Comparison of ENCODE assay signal across 8 cellular contexts in the genomic region with DNA sequence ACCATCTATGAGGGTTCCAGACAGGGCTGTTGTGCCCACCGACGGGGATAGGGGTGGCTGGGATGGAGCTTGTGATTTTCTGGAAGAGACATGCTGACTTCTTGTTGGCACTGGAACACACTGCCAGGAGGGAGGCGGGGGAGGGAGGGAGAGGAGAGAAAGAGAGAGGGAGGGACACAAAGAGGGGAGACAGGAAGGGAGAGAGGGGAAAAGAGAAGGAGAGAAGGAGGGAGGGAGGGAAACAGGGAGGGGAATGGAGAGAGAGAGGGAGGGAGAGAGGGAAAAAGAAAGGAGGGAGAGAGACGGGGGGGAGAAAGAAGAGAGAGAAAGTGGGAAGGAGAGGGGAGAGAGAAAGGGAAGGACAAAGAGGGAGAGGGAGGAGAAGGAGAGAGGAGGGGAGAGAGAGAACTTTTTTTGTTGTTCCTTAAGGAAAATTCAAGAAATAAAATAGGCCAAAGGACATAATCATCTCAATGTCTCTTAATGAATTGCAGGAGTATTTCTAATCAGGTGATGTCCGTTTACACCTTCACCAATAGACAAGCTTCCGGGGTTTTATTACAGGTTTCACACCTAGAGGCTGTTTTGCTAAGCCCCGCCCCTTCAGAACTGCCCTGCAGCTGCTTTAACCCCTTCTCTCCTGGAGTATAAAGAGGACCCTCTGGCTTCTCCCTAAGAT.
A peak's percentile ranks its signal among the peaks of the same experiment; 100 is the strongest.
DNase-seq lines count a peak whose midpoint lies in the region; ATAC-seq and TF ChIP-seq lines count a peak whose summit lies in the region.

No MANE protein-coding gene starts in this region.

- peaks cover 3% of the 10 kb centered on the region for H3K27me3 Mint-ChIP-seq in T-helper 2 cell treated with Interferon-gamma antibody and Interleukin-4, amounts not matched to agents 5 μg/mL and 100 μg/mL, for 36 hours (ENCODE audit: low read depth)

- H3K4me3 Mint-ChIP-seq in T-helper 2 cell treated with Interferon-gamma antibody and Interleukin-4, amounts not matched to agents 5 μg/mL and 100 μg/mL, for 36 hours: no peak overlapping the region

- ATAC-seq in SK-N-SH treated with all-trans-retinoic acid at 6 μM for 48 hours (peak; percentile 37), left colon (peak; percentile 89), HG02938 (IDR thresholded peaks at IDR 0.05; ENCODE audit: unreplicated experiment) (no peak)

- DNase-seq in stimulated activated CD4-positive, alpha-beta T cell treated with anti-CD3 and anti-CD28 coated beads, Interleukin-15, amount 100 ng/mL, for 24 hours: peak; percentile 17
- DNase-seq in stimulated activated CD4-positive, alpha-beta T cell treated with anti-CD3 and anti-CD28 coated beads, Interleukin-4, amount 100 ng/mL, for 4 hours: no peak
- DNase-seq in left colon (peak; percentile 72 to 73), hepatic stellate cell (ENCODE audit: low spot score) (no peak)
- no peak for DNase-seq in T-helper 2 cell treated with Interferon-gamma antibody and Interleukin-4, amounts not matched to agents 5 μg/mL and 100 μg/mL, for 36 hours (ENCODE audit: low spot score)
- DNase-seq in activated effector memory CD4-positive, alpha-beta T cell treated with anti-CD3 and anti-CD28 coated beads, Interleukin-2, amount 50 U/mL, for 16 hours: no peak

- H3K4me1 Mint-ChIP-seq in T-helper 2 cell treated with Interferon-gamma antibody and Interleukin-4, amounts not matched to agents 5 μg/mL and 100 μg/mL, for 36 hours (ENCODE audit: low read depth): no peaks in the 10 kb centered on the region

- intact Hi-C loops in left colon (cut with DNase I, micrococcal nuclease): no loop called here

- H3K36me3 Mint-ChIP-seq in T-helper 2 cell treated with Interferon-gamma antibody and Interleukin-4, amounts not matched to agents 5 μg/mL and 100 μg/mL, for 36 hours (ENCODE audit: low read depth): no peaks in the 10 kb centered on the region

- H3K9me3 Mint-ChIP-seq in T-helper 2 cell treated with Interferon-gamma antibody and Interleukin-4, amounts not matched to agents 5 μg/mL and 100 μg/mL, for 36 hours: no peaks in the 10 kb centered on the region

- no peak overlapping the region for H3K27ac Mint-ChIP-seq in T-helper 2 cell treated with Interferon-gamma antibody and Interleukin-4, amounts not matched to agents 5 μg/mL and 100 μg/mL, for 36 hours

TF ChIP-seq in SK-N-SH treated with all-trans-retinoic acid at 6 μM for 48 hours, 23 proteins besides CTCF, POLR2A, EP300 and RAD21:
- no peak for TF ChIP-seq TCF4 (CRISPR knock-in tag; IDR thresholded peaks at IDR 0.05; ENCODE audit: borderline replicate concordance)
- no peak for TF ChIP-seq ZFP3 (CRISPR knock-in tag; IDR thresholded peaks at IDR 0.05)
- no peak for TF ChIP-seq TOX (CRISPR knock-in tag; IDR thresholded peaks at IDR 0.05; ENCODE audit: borderline replicate concordance)
- TF ChIP-seq, protein P1, sequence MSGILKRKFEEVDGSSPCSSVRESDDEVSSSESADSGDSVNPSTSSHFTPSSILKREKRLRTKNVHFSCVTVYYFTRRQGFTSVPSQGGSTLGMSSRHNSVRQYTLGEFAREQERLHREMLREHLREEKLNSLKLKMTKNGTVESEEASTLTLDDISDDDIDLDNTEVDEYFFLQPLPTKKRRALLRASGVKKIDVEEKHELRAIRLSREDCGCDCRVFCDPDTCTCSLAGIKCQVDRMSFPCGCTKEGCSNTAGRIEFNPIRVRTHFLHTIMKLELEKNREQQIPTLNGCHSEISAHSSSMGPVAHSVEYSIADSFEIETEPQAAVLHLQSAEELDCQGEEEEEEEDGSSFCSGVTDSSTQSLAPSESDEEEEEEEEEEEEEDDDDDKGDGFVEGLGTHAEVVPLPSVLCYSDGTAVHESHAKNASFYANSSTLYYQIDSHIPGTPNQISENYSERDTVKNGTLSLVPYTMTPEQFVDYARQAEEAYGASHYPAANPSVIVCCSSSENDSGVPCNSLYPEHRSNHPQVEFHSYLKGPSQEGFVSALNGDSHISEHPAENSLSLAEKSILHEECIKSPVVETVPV (CRISPR knock-in tag; IDR thresholded peaks at IDR 0.05): no peak
- TF ChIP-seq, protein P2, sequence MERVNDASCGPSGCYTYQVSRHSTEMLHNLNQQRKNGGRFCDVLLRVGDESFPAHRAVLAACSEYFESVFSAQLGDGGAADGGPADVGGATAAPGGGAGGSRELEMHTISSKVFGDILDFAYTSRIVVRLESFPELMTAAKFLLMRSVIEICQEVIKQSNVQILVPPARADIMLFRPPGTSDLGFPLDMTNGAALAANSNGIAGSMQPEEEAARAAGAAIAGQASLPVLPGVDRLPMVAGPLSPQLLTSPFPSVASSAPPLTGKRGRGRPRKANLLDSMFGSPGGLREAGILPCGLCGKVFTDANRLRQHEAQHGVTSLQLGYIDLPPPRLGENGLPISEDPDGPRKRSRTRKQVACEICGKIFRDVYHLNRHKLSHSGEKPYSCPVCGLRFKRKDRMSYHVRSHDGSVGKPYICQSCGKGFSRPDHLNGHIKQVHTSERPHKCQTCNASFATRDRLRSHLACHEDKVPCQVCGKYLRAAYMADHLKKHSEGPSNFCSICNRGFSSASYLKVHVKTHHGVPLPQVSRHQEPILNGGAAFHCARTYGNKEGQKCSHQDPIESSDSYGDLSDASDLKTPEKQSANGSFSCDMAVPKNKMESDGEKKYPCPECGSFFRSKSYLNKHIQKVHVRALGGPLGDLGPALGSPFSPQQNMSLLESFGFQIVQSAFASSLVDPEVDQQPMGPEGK (CRISPR knock-in tag; IDR thresholded peaks at IDR 0.05; ENCODE audit: borderline replicate concordance): no peak
- no peak for TF ChIP-seq ZNF565 (CRISPR knock-in tag; conservative IDR thresholded peaks at IDR 0.05; ENCODE audit: low read depth)
- no peak for TF ChIP-seq ZNF8 (CRISPR knock-in tag; IDR thresholded peaks at IDR 0.05)
- no peak for TF ChIP-seq ZC3H10 (CRISPR knock-in tag; IDR thresholded peaks at IDR 0.05)
- no peak for TF ChIP-seq ISL1 (CRISPR knock-in tag; IDR thresholded peaks at IDR 0.05)

Comparison
In these comparisons a context has a peak if more than half of its experiments do, and no peak if none do; other contexts are left out.
1. DNase-seq: peak in stimulated activated CD4-positive, alpha-beta T cell treated with anti-CD3 and anti-CD28 coated beads, Interleukin-15, amount 100 ng/mL, for 24 hours (single experiment) and left colon (2 of 2); none in stimulated activated CD4-positive, alpha-beta T cell treated with anti-CD3 and anti-CD28 coated beads, Interleukin-4, amount 100 ng/mL, for 4 hours (0 of 2), hepatic stellate cell (single experiment), T-helper 2 cell treated with Interferon-gamma antibody and Interleukin-4, amounts not matched to agents 5 μg/mL and 100 μg/mL, for 36 hours (single experiment) and activated effector memory CD4-positive, alpha-beta T cell treated with anti-CD3 and anti-CD28 coated beads, Interleukin-2, amount 50 U/mL, for 16 hours (single experiment).